Comparison of ENCODE assay signal across 35 cellular contexts in the genomic region with DNA sequence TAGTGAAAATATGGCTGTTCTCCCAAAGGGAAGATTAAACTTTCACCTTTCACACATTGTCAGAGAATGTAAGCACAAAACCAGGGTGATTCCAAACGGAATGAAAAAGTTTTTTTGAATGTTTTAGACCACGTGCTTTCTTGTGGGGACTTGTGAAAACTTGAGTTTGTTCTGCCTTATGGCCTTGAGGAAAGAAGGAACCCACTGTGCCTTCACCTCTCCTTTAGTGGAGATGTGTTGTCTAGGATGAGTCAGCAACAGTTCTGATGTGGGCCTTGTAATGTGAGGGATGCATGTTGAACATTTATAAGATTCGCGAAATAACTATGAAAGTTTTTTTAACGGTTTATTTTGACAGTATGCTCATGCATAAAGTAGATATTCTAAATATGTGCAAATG. TPM values are rescaled to one million over a fixed set of nuclear protein-coding genes. Genes with fewer than 3 reads are reported as not detected.
DNase-seq lines count a peak whose midpoint lies in the region; TF ChIP-seq lines count a peak whose summit lies in the region.
"Had no signal": no experiment of that assay in that cellular context is flagged by ENCODE, and none has a peak within 500 bp of the region (broad histone marks: within the 10 kb centered on the region; RNA-seq: fewer than 3 reads in every experiment).

No MANE protein-coding gene starts in this region.

- DNase-seq in MCF 10A (ENCODE audit: unreplicated experiment) (peak; percentile 16), breast epithelium (ENCODE audit: low spot score in 2 of 2) (no peak), choroid plexus epithelial cell (ENCODE audit: low read depth) (peak; percentile 31), occipital lobe (lab: John Stamatoyannopoulos, UW) (peak; percentile 6), NCI-H128 (lab: John Stamatoyannopoulos, UW; ENCODE audit: unreplicated experiment) (no peak), T-helper 2 cell (no peak), kidney tubule cell (ENCODE audit: low spot score) (no peak)
- DNase-seq in activated T-helper 2 cell treated with anti-CD3 and anti-CD28 coated beads, Interferon-gamma antibody, Interleukin-2, Interleukin-4, amounts not matched to agents 10 μg/mL and 5 μg/mL and 100 μg/mL, durations not matched to agents 14 hours and 24 hours and 36 hours (ENCODE audit: low spot score), result no peak
- DNase-seq: 8988T; activated CD4-positive, alpha-beta T cell treated with anti-CD3 and anti-CD28 coated beads for 48 hours; activated CD8-positive, alpha-beta memory T cell treated with anti-CD3 and anti-CD28 coated beads for 24 hours; activated effector memory CD4-positive, alpha-beta T cell treated with anti-CD3 and anti-CD28 coated beads, Interleukin-2, amount 50 U/mL, for 16 hours; activated T-cell treated with anti-CD3 and anti-CD28 coated beads for 4 hours; Caco-2; effector CD8-positive, alpha-beta T cell; glutamatergic neuron; H7; kidney; MV-4-11; naive B cell; NCI-H1436 treated with DMSO at 0.1 percent for 48 hours; NCI-H226; psoas muscle; SIG-M5; upper lobe of right lung had no signal

- no peaks in the 10 kb centered on the region for H3K36me3 ChIP-seq in breast epithelium
- H3K36me3 ChIP-seq: cardiac muscle cell, suprapubic skin, upper lobe of right lung had no signal

- H3K4me1 ChIP-seq in breast epithelium, result no peaks in the 10 kb centered on the region
- H3K4me1 ChIP-seq: Caco-2, psoas muscle, upper lobe of right lung had no signal

- TF ChIP-seq CTCF in MCF 10A (IDR thresholded peaks at IDR 0.05; ENCODE audit: unreplicated experiment) (no peak), breast epithelium (IDR thresholded peaks at IDR 0.05) (no peak), choroid plexus epithelial cell (conservative IDR thresholded peaks at IDR 0.05; ENCODE audit: low read depth, low read length) (no peak)

- H3K4me3 ChIP-seq in breast epithelium, result no peak overlapping the region
- H3K4me3 ChIP-seq in choroid plexus epithelial cell (ENCODE audit: low read depth, low read length), result no peak overlapping the region
- H3K4me3 ChIP-seq: cardiac muscle cell, coronary artery, psoas muscle, suprapubic skin, upper lobe of right lung had no signal

- no peak overlapping the region for H3K27ac Mint-ChIP-seq in MCF 10A (ENCODE audit: low read depth, unreplicated experiment)
- H3K27ac Mint-ChIP-seq in activated T-helper 2 cell treated with anti-CD3 and anti-CD28 coated beads, Interferon-gamma antibody, Interleukin-2, Interleukin-4, amounts not matched to agents 10 μg/mL and 5 μg/mL and 100 μg/mL, durations not matched to agents 14 hours and 24 hours and 36 hours, result no peak overlapping the region
- H3K27ac Mint-ChIP-seq: activated naive CD8-positive, alpha-beta T cell; CD14-positive monocyte; naive B cell; stimulated activated memory B cell treated with anti-CD40 and anti-IgM and Interleukin-4, amounts not matched to agents 10 μg/mL and 1 μg/mL and 100 μg/mL, for 72 hours had no signal

- no TSS peak for BruUV-seq in MCF 10A (replicated peaks; lab: Mats Ljungman, UMichigan)

- H3K9me3 Mint-ChIP-seq in MCF 10A (ENCODE audit: unreplicated experiment), result no peaks in the 10 kb centered on the region
- H3K9me3 Mint-ChIP-seq in activated T-helper 2 cell treated with anti-CD3 and anti-CD28 coated beads, Interferon-gamma antibody, Interleukin-2, Interleukin-4, amounts not matched to agents 10 μg/mL and 5 μg/mL and 100 μg/mL, durations not matched to agents 14 hours and 24 hours and 36 hours, result no peaks in the 10 kb centered on the region
- H3K9me3 Mint-ChIP-seq: CD14-positive monocyte; naive B cell; stimulated activated memory B cell treated with anti-CD40 and anti-IgM and Interleukin-4, amounts not matched to agents 10 μg/mL and 1 μg/mL and 100 μg/mL, for 72 hours had no signal

- H3K4me3 Mint-ChIP-seq in MCF 10A (ENCODE audit: unreplicated experiment), result no peak overlapping the region
- no peak overlapping the region for H3K4me3 Mint-ChIP-seq in activated T-helper 2 cell treated with anti-CD3 and anti-CD28 coated beads, Interferon-gamma antibody, Interleukin-2, Interleukin-4, amounts not matched to agents 10 μg/mL and 5 μg/mL and 100 μg/mL, durations not matched to agents 14 hours and 24 hours and 36 hours (ENCODE audit: low read depth)
- H3K4me3 Mint-ChIP-seq: activated naive CD8-positive, alpha-beta T cell; CD14-positive monocyte; naive B cell; stimulated activated memory B cell treated with anti-CD40 and anti-IgM and Interleukin-4, amounts not matched to agents 10 μg/mL and 1 μg/mL and 100 μg/mL, for 72 hours had no signal

- intact Hi-C loops in MCF 10A (cut with micrococcal nuclease) (no loop called here), breast epithelium (cut with DNase I; ENCODE audit: low total_unique reads) (no loop called here)
- intact Hi-C loops in activated T-helper 2 cell treated with anti-CD3 and anti-CD28 coated beads, Interferon-gamma antibody, Interleukin-2, Interleukin-4, amounts not matched to agents 10 μg/mL and 5 μg/mL and 100 μg/mL, durations not matched to agents 14 hours and 24 hours and 36 hours (cut with micrococcal nuclease), result no loop called here

- no peaks in the 10 kb centered on the region for H3K27me3 ChIP-seq in breast epithelium
- H3K27me3 ChIP-seq: cardiac muscle cell, neutrophil, suprapubic skin, upper lobe of right lung had no signal

- H3K4me1 Mint-ChIP-seq in MCF 10A (ENCODE audit: insufficient read depth, unreplicated experiment), result peaks cover 5% of the 10 kb centered on the region
- peaks cover 31% of the 10 kb centered on the region for H3K4me1 Mint-ChIP-seq in activated T-helper 2 cell treated with anti-CD3 and anti-CD28 coated beads, Interferon-gamma antibody, Interleukin-2, Interleukin-4, amounts not matched to agents 10 μg/mL and 5 μg/mL and 100 μg/mL, durations not matched to agents 14 hours and 24 hours and 36 hours (ENCODE audit: low read depth)
- H3K4me1 Mint-ChIP-seq: naive B cell; stimulated activated memory B cell treated with anti-CD40 and anti-IgM and Interleukin-4, amounts not matched to agents 10 μg/mL and 1 μg/mL and 100 μg/mL, for 72 hours had no signal

- H3K27me3 Mint-ChIP-seq in MCF 10A (ENCODE audit: insufficient read depth, unreplicated experiment), result no peaks in the 10 kb centered on the region
- no peaks in the 10 kb centered on the region for H3K27me3 Mint-ChIP-seq in activated T-helper 2 cell treated with anti-CD3 and anti-CD28 coated beads, Interferon-gamma antibody, Interleukin-2, Interleukin-4, amounts not matched to agents 10 μg/mL and 5 μg/mL and 100 μg/mL, durations not matched to agents 14 hours and 24 hours and 36 hours (ENCODE audit: low read depth)
- H3K27me3 Mint-ChIP-seq: activated naive CD8-positive, alpha-beta T cell; naive B cell; stimulated activated memory B cell treated with anti-CD40 and anti-IgM and Interleukin-4, amounts not matched to agents 10 μg/mL and 1 μg/mL and 100 μg/mL, for 72 hours had no signal

- no peaks in the 10 kb centered on the region for H3K36me3 Mint-ChIP-seq in MCF 10A (ENCODE audit: insufficient read depth, unreplicated experiment)
- peaks cover 16% of the 10 kb centered on the region for H3K36me3 Mint-ChIP-seq in activated T-helper 2 cell treated with anti-CD3 and anti-CD28 coated beads, Interferon-gamma antibody, Interleukin-2, Interleukin-4, amounts not matched to agents 10 μg/mL and 5 μg/mL and 100 μg/mL, durations not matched to agents 14 hours and 24 hours and 36 hours (ENCODE audit: low read depth)
- H3K36me3 Mint-ChIP-seq: activated naive CD8-positive, alpha-beta T cell; naive B cell; stimulated activated memory B cell treated with anti-CD40 and anti-IgM and Interleukin-4, amounts not matched to agents 10 μg/mL and 1 μg/mL and 100 μg/mL, for 72 hours had no signal

- no peaks in the 10 kb centered on the region for H3K9me3 ChIP-seq in breast epithelium
- H3K9me3 ChIP-seq: Caco-2, neutrophil, psoas muscle, suprapubic skin, upper lobe of right lung had no signal

- POLR2A ChIA-PET in MCF 10A (lab: Yijun Ruan, JAX), result no interaction called here

- no peak overlapping the region for H3K27ac ChIP-seq in breast epithelium
- H3K27ac ChIP-seq: cardiac muscle cell, coronary artery, HL-60, KMS-11, neutrophil, psoas muscle, suprapubic skin, upper lobe of right lung had no signal

- no peak for TF ChIP-seq POLR2A in breast epithelium (IDR thresholded peaks at IDR 0.05)

- CTCF ChIA-PET in MCF 10A (lab: Yijun Ruan, JAX), result interaction anchor here (0.6 kb wide), 1 partner anchor 167 kb away, joined by 5 read pairs; no protein-coding TSS in a partner anchor

RNA-seq across cellular contexts. Expression of a gene that starts 47.1 kb away (rescaled TPM):
- total RNA-seq in MCF 10A (2022) (2.1 and 3.8 TPM in 2 replicates), breast epithelium (10 to 100 TPM in 1 of 3 donors, 1 to 10 TPM in 2; 5.6 to 13.3 (median 7.4) TPM), occipital lobe (2.3 TPM)
- 27.1 and 28.2 TPM in 2 replicates for total RNA-seq in activated T-helper 2 cell treated with anti-CD3 and anti-CD28 coated beads, Interferon-gamma antibody, Interleukin-2, Interleukin-4, amounts not matched to agents 10 μg/mL and 5 μg/mL and 100 μg/mL, durations not matched to agents 14 hours and 24 hours and 36 hours
- total RNA-seq: G401 had no signal

Comparison
In these comparisons a context has a peak if more than half of its experiments do, and no peak if none do; other contexts are left out.
1. DNase-seq: peak in MCF 10A (single experiment), choroid plexus epithelial cell (single experiment) and occipital lobe (single experiment); none in breast epithelium (0 of 2), NCI-H128 (single experiment), T-helper 2 cell (0 of 5), kidney tubule cell (single experiment) and activated T-helper 2 cell treated with anti-CD3 and anti-CD28 coated beads, Interferon-gamma antibody, Interleukin-2, Interleukin-4, amounts not matched to agents 10 μg/mL and 5 μg/mL and 100 μg/mL, durations not matched to agents 14 hours and 24 hours and 36 hours (single experiment).